In the genomic region with DNA sequence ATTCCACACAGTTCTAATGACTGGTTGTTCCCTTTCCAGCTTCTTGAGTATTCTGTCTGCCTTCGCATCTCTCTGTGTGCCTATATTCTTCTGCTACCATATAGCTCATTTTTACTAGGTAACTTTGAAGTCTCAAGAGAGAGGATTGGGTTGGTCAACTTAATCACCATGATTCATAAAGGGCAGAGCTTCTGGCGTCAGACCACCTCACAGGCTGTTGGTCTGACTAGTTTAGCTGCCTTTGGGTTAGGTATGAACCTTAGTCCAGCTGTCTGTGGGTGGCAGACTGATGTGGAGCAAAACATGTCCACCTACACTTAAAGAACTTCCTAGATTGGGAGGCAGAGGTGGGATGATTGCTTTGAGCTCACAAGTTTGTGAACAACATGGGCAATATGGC, we compare ENCODE assay signal across 20 cellular contexts.
DNase-seq lines count a peak whose midpoint lies in the region; ATAC-seq, FAIRE-seq and TF ChIP-seq lines count a peak whose summit lies in the region.
"Had no signal": no experiment of that assay in that cellular context is flagged by ENCODE, and none has a peak within 500 bp of the region (broad histone marks: within the 10 kb centered on the region; RNA-seq: fewer than 3 reads in every experiment).

No MANE protein-coding gene starts in this region.

- H3K4me2 ChIP-seq in BLaER1 (peak overlapping the region; percentile 79), Loucy (ENCODE audit: low read depth, low read length, poor library complexity, severe bottlenecking) (no peak overlapping the region), endothelial cell of umbilical vein (ENCODE audit: insufficient read depth, low read length) (no peak overlapping the region), parathyroid adenoma (ENCODE audit: low read length) (no peak overlapping the region)

- H3K4me1 ChIP-seq in BLaER1 (peaks cover 66% of the 10 kb centered on the region), Loucy (ENCODE audit: insufficient read depth, low read length, poor library complexity, severe bottlenecking) (peaks cover 9% of the 10 kb centered on the region), endothelial cell of umbilical vein (ENCODE audit: control insufficient read depth, extremely low read depth, insufficient read depth, low read length) (peaks cover 19% of the 10 kb centered on the region), parathyroid adenoma (peaks cover 8% of the 10 kb centered on the region), colonic mucosa (no peaks in the 10 kb centered on the region)
- H3K4me1 ChIP-seq: SJCRH30 had no signal

- no peak for TF ChIP-seq CTCF in Loucy (conservative IDR thresholded peaks at IDR 0.05; ENCODE audit: low read length)
- no peak for TF ChIP-seq CTCF in endothelial cell of umbilical vein (IDR thresholded peaks at IDR 0.05; ENCODE audit: extremely low read depth in 1 of 2, insufficient read depth in 1 of 2, low read depth in 1 of 2, low read length in 2 of 2)
- no peak for TF ChIP-seq CTCF in parathyroid adenoma (IDR thresholded peaks at IDR 0.05)
- no peak for TF ChIP-seq CTCF in colonic mucosa (IDR thresholded peaks at IDR 0.05)

- H3K27ac ChIP-seq in BLaER1 (peak overlapping the region; percentile 88), endothelial cell of umbilical vein (ENCODE audit: insufficient read depth, low read depth, low read length) (no peak overlapping the region), parathyroid adenoma (no peak overlapping the region), colonic mucosa (no peak overlapping the region)
- H3K27ac ChIP-seq: SJCRH30 had no signal

- H4K20me1 ChIP-seq in BLaER1 (no peaks in the 10 kb centered on the region), Loucy (ENCODE audit: insufficient read depth, low read length, poor library complexity, severe bottlenecking) (no peaks in the 10 kb centered on the region), endothelial cell of umbilical vein (replicated peaks; ENCODE audit: control insufficient read depth, extremely low read depth, insufficient read depth, low read length) (no peaks in the 10 kb centered on the region)

- BruUV-seq in endothelial cell of umbilical vein (replicated peaks; lab: Mats Ljungman, UMichigan) = no TSS peak

- no peaks in the 10 kb centered on the region for H3K9me1 ChIP-seq in endothelial cell of umbilical vein (replicated peaks; ENCODE audit: control insufficient read depth, extremely low read depth, insufficient read depth, low read length)

- no peaks in the 10 kb centered on the region for H3F3A ChIP-seq in Loucy (ENCODE audit: low read depth)

- no peak for TF ChIP-seq POLR2A in endothelial cell of umbilical vein (IDR thresholded peaks at IDR 0.05; ENCODE audit: low read depth, low read length)

- H3K79me2 ChIP-seq in Loucy (ENCODE audit: insufficient read depth, low read length) = no peaks in the 10 kb centered on the region
- H3K79me2 ChIP-seq in endothelial cell of umbilical vein (ENCODE audit: control insufficient read depth, insufficient read depth, low read length) = no peaks in the 10 kb centered on the region
- no peaks in the 10 kb centered on the region for H3K79me2 ChIP-seq in parathyroid adenoma

- POLR2A ChIA-PET in endothelial cell of umbilical vein (lab: Charles Lee) = no interaction called here

- no peaks in the 10 kb centered on the region for H3K27me3 ChIP-seq in BLaER1
- no peaks in the 10 kb centered on the region for H3K27me3 ChIP-seq in Loucy (ENCODE audit: insufficient read depth, low read length, poor library complexity, severe bottlenecking)
- no peaks in the 10 kb centered on the region for H3K27me3 ChIP-seq in endothelial cell of umbilical vein (ENCODE audit: control insufficient read depth in 2 of 2, insufficient read depth in 2 of 2, low read length in 2 of 2)
- H3K27me3 ChIP-seq in parathyroid adenoma (ENCODE audit: control insufficient read depth, insufficient read depth, low read length) = no peaks in the 10 kb centered on the region
- H3K27me3 ChIP-seq in colonic mucosa = no peaks in the 10 kb centered on the region
- H3K27me3 ChIP-seq: SJCRH30 had no signal

- CTCF ChIA-PET in endothelial cell of umbilical vein (lab: Charles Lee) = interaction anchor here (1.1 to 1.4 kb wide), 2 partner anchors 18 to 40 kb away, joined by 3 to 6 read pairs; no protein-coding TSS in a partner anchor

- no peak overlapping the region for H3K4me3 ChIP-seq in BLaER1
- H3K4me3 ChIP-seq in Loucy (ENCODE audit: low read length, poor library complexity, severe bottlenecking) = no peak overlapping the region
- no peak overlapping the region for H3K4me3 ChIP-seq in endothelial cell of umbilical vein (replicated peaks in 1 of 3; ENCODE audit: insufficient read depth in 1 of 3, low read depth in 1 of 3, low read length in 3 of 3)
- H3K4me3 ChIP-seq in parathyroid adenoma (ENCODE audit: low read depth, low read length) = no peak overlapping the region
- no peak overlapping the region for H3K4me3 ChIP-seq in colonic mucosa
- H3K4me3 ChIP-seq: SJCRH30 had no signal

- FAIRE-seq in endothelial cell of umbilical vein (lab: Jason Lieb, UNC) = no peak
- FAIRE-seq: A204.1, D721Med, GM19239 had no signal

- 0 out of 2 replicates have a peak overlapping the region, but pooled peaks have one; percentile 38 for H2AFZ ChIP-seq in Loucy (ENCODE audit: low read length)
- peak overlapping the region; percentile 41 for H2AFZ ChIP-seq in endothelial cell of umbilical vein (ENCODE audit: low read depth, low read length)
- H2AFZ ChIP-seq in parathyroid adenoma = peak overlapping the region; percentile 7

- intact Hi-C loops in endothelial cell of umbilical vein (cut with micrococcal nuclease) = no loop called here
- intact Hi-C loops in colonic mucosa (cut with DNase I) = no loop called here

- dilution Hi-C loops in endothelial cell of umbilical vein (cut with MboI; ENCODE audit: extremely low pct_ligation_motif_present, low sequenced_read_pairs) = no loop called here

- H3K9me3 ChIP-seq in BLaER1 (peaks cover 17% of the 10 kb centered on the region), Loucy (ENCODE audit: insufficient read depth, low read depth, low read length) (no peaks in the 10 kb centered on the region), endothelial cell of umbilical vein (replicated peaks; ENCODE audit: control insufficient read depth, insufficient read depth, low read length) (no peaks in the 10 kb centered on the region), parathyroid adenoma (ENCODE audit: control insufficient read depth, low read length) (no peaks in the 10 kb centered on the region), colonic mucosa (no peaks in the 10 kb centered on the region)
- H3K9me3 ChIP-seq: SJCRH30 had no signal

- DNase-seq in endothelial cell of umbilical vein (ENCODE audit: low read depth, low spot score) (no peak), colonic mucosa (no peak), glomerular visceral epithelial cell (ENCODE audit: extremely low spot score) (no peak)
- no peak for DNase-seq in activated effector memory CD4-positive, alpha-beta T cell treated with anti-CD3 and anti-CD28 coated beads, Interleukin-2, amount 50 U/mL, for 16 hours
- DNase-seq: CD4-positive, alpha-beta T cell; DND-41; GDM1; H7; NCI-H1436 treated with DMSO at 0.1 percent for 48 hours; NCI-H2081; NCI-H524 treated with DMSO at 0.1 percent for 48 hours; RPMI8226; SJCRH30 had no signal

- H3K9me2 ChIP-seq in Loucy (replicated peaks; ENCODE audit: low read depth, low read length) = no peaks in the 10 kb centered on the region

- H3K36me3 ChIP-seq in BLaER1 (no peaks in the 10 kb centered on the region), Loucy (ENCODE audit: insufficient read depth, low read length) (no peaks in the 10 kb centered on the region), endothelial cell of umbilical vein (ENCODE audit: control insufficient read depth in 2 of 2, extremely low read depth in 1 of 2, insufficient read depth in 2 of 2, low read length in 2 of 2) (no peaks in the 10 kb centered on the region), parathyroid adenoma (ENCODE audit: control insufficient read depth, insufficient read depth, low read length) (no peaks in the 10 kb centered on the region), colonic mucosa (no peaks in the 10 kb centered on the region)
- H3K36me3 ChIP-seq: SJCRH30 had no signal

- H3K9ac ChIP-seq in BLaER1 (peak overlapping the region; percentile 63; the same call in 1 of the 2 replicates), Loucy (ENCODE audit: low read depth, low read length, poor library complexity, severe bottlenecking) (no peak overlapping the region), endothelial cell of umbilical vein (replicated peaks; ENCODE audit: extremely low read depth, insufficient read depth, low read length) (no peak overlapping the region), parathyroid adenoma (no peak overlapping the region), colonic mucosa (ENCODE audit: low read depth in 2 of 2, low read length in 2 of 2) (no peak overlapping the region)

- no peak for ATAC-seq in GM19463 (IDR thresholded peaks at IDR 0.05; ENCODE audit: unreplicated experiment)

TF ChIP-seq in endothelial cell of umbilical vein, 7 proteins besides CTCF, POLR2A, EP300 and RAD21:
- TF ChIP-seq MYC (IDR thresholded peaks at IDR 0.05; ENCODE audit: low read depth, low read length) (no peak), GATA2 (IDR thresholded peaks at IDR 0.05; ENCODE audit: insufficient read depth, insufficient read length, low read depth, low read length) (no peak), FOS (IDR thresholded peaks at IDR 0.05; ENCODE audit: borderline replicate concordance, insufficient read depth, low read length) (no peak), POLR2AphosphoS5 (IDR thresholded peaks at IDR 0.05; ENCODE audit: insufficient read depth, low read depth, low read length) (no peak), JUN (IDR thresholded peaks at IDR 0.05; ENCODE audit: borderline replicate concordance, insufficient read depth, insufficient read length, low read depth) (no peak), EZH2 (IDR thresholded peaks at IDR 0.05; ENCODE audit: borderline replicate concordance, low read depth, low read length, severe bottlenecking) (no peak), MAX (IDR thresholded peaks at IDR 0.05; ENCODE audit: insufficient read depth, insufficient read length) (no peak)
